1 cellular context compared by ENCODE assay signal in genomic region chr9:108600896-108601295, GRCh38.
TF ChIP-seq lines count a peak whose summit lies in the region.

No MANE protein-coding gene starts in this region.

TF ChIP-seq in GM23338, 12 proteins besides CTCF, POLR2A, EP300 and RAD21 (continued from another document):
- TF ChIP-seq REST (IDR thresholded peaks at IDR 0.05; ENCODE audit: unreplicated experiment) (no peak), ZNF331 (CRISPR knock-in tag; IDR thresholded peaks at IDR 0.05; ENCODE audit: low read depth) (no peak), ZNF462 (CRISPR knock-in tag; IDR thresholded peaks at IDR 0.05) (no peak), ETS1 (IDR thresholded peaks at IDR 0.05) (no peak)
TF ChIP-seq in GM23338: peak in this region for 0.
